In genomic region chr12:103880299-103881142, GRCh38 we compare ENCODE assay signal across 1 cellular context.
A peak's percentile ranks its signal among the peaks of the same experiment; 100 is the strongest.
TF ChIP-seq lines count a peak whose summit lies in the region.

No MANE protein-coding gene starts in this region.

TF ChIP-seq in GM12878, 131 proteins besides CTCF, POLR2A, EP300 and RAD21 (continued from another document):
- no peak for TF ChIP-seq HSF1 (IDR thresholded peaks at IDR 0.05; ENCODE audit: low read depth, low read length)
- TF ChIP-seq E4F1 (IDR thresholded peaks at IDR 0.05; ENCODE audit: borderline replicate concordance, partially characterized antibody), result no peak
- TF ChIP-seq POLR2AphosphoS5 (IDR thresholded peaks at IDR 0.05; ENCODE audit: low read length), result no peak
- TF ChIP-seq RBBP5 (conservative IDR thresholded peaks at IDR 0.05), result no peak
- peak; percentile 17; the same call in 1 of the 2 replicates for TF ChIP-seq EED (IDR thresholded peaks at IDR 0.05; ENCODE audit: low read depth)
- TF ChIP-seq RUNX3 (IDR thresholded peaks at IDR 0.05; ENCODE audit: low read length), result peak; percentile 52
- TF ChIP-seq MEF2B (IDR thresholded peaks at IDR 0.05; ENCODE audit: partially characterized antibody, poor library complexity, severe bottlenecking), result peak; percentile 18
- 0 out of 2 replicates have a peak, but pooled peaks have one; percentile 10 for TF ChIP-seq BCL11A (IDR thresholded peaks at IDR 0.05; ENCODE audit: low read depth, low read length)
- peak; percentile 79 for TF ChIP-seq RELB (IDR thresholded peaks at IDR 0.05; ENCODE audit: low read depth)
- 0 out of 2 replicates have a peak, but pooled peaks have one; percentile 18 for TF ChIP-seq MEF2A (IDR thresholded peaks at IDR 0.05; ENCODE audit: insufficient read depth, low read depth, low read length)
- TF ChIP-seq ZZZ3 (IDR thresholded peaks at IDR 0.05; ENCODE audit: control insufficient read depth, insufficient read length, low read depth), result no peak
- TF ChIP-seq CUX1 (IDR thresholded peaks at IDR 0.05; ENCODE audit: insufficient replicate concordance, low read depth, low read length), result no peak
- no peak for TF ChIP-seq ZNF622 (IDR thresholded peaks at IDR 0.05)
- 0 out of 2 replicates have a peak, but pooled peaks have one; percentile 15 for TF ChIP-seq TBL1XR1 (IDR thresholded peaks at IDR 0.05; ENCODE audit: low read depth, low read length)
- no peak for TF ChIP-seq CEBPB (IDR thresholded peaks at IDR 0.05; ENCODE audit: borderline replicate concordance in 1 of 2, low read depth in 2 of 2, low read length in 2 of 2)
- TF ChIP-seq PKNOX1 (IDR thresholded peaks at IDR 0.05), result peak; percentile 75
- peak; percentile 24; the same call in 1 of the 2 replicates for TF ChIP-seq CREM (IDR thresholded peaks at IDR 0.05; ENCODE audit: low read depth)
- TF ChIP-seq HDAC6 (IDR thresholded peaks at IDR 0.05; ENCODE audit: unreplicated experiment), result no peak
- peak; percentile 46 for TF ChIP-seq NBN (IDR thresholded peaks at IDR 0.05)
- no peak for TF ChIP-seq BHLHE40 (IDR thresholded peaks at IDR 0.05; ENCODE audit: borderline replicate concordance in 1 of 2, low read depth in 2 of 2, low read length in 1 of 2)
- TF ChIP-seq FOXM1 (IDR thresholded peaks at IDR 0.05; ENCODE audit: low read depth, low read length), result no peak
- no peak for TF ChIP-seq BACH1 (IDR thresholded peaks at IDR 0.05; ENCODE audit: borderline replicate concordance)
- TF ChIP-seq E2F8 (IDR thresholded peaks at IDR 0.05; ENCODE audit: low read depth, partially characterized antibody), result no peak
